15 cellular contexts compared by ENCODE assay signal in genomic region chr2:223057545-223057944, GRCh38. TPM values are rescaled to one million over a fixed set of nuclear protein-coding genes. Genes with fewer than 3 reads are reported as not detected.
DNase-seq lines count a peak whose midpoint lies in the region; ATAC-seq and TF ChIP-seq lines count a peak whose summit lies in the region.
"Had no signal": no experiment of that assay in that cellular context is flagged by ENCODE, and none has a peak within 500 bp of the region (broad histone marks: within the 10 kb centered on the region; RNA-seq: fewer than 3 reads in every experiment).

No MANE protein-coding gene starts in this region.

- H3K9me3 Mint-ChIP-seq in nephron, result no peaks in the 10 kb centered on the region
- H3K9me3 Mint-ChIP-seq: stimulated activated effector memory CD8-positive, alpha-beta T cell treated with anti-CD3 and anti-CD28 coated beads, Interleukin-12 subunit alpha, Interleukin-12 subunit beta, amount 100 ng/mL, for 72 hours had no signal

- DNase-seq in NCI-H2227 (lab: John Stamatoyannopoulos, UW; ENCODE audit: unreplicated experiment), result peak; percentile 43
- DNase-seq in coronary artery (ENCODE audit: low spot score), result no peak
- DNase-seq in suprapubic skin (ENCODE audit: low spot score in 2 of 2), result no peak
- DNase-seq in NCI-H1694 (lab: John Stamatoyannopoulos, UW), result no peak
- DNase-seq: hippocampal formation; lower lobe of right lung; stimulated activated CD4-positive, alpha-beta T cell treated with anti-CD3 and anti-CD28 coated beads, Interleukin-4, amount 100 ng/mL, for 1 hour had no signal

- TF ChIP-seq CTCF in coronary artery (IDR thresholded peaks at IDR 0.05) (no peak), nephron (IDR thresholded peaks at IDR 0.05; ENCODE audit: unreplicated experiment in 3 of 3) (no peak), suprapubic skin (IDR thresholded peaks at IDR 0.05) (no peak)

- peaks cover 16% of the 10 kb centered on the region for H3K36me3 Mint-ChIP-seq in nephron (ENCODE audit: low read depth)
- H3K36me3 Mint-ChIP-seq: CD14-positive monocyte; stimulated activated effector memory CD8-positive, alpha-beta T cell treated with anti-CD3 and anti-CD28 coated beads, Interleukin-12 subunit alpha, Interleukin-12 subunit beta, amount 100 ng/mL, for 72 hours had no signal

- TF ChIP-seq POLR2A in suprapubic skin (IDR thresholded peaks at IDR 0.05), result no peak

- peaks cover 68% of the 10 kb centered on the region for H3K4me1 Mint-ChIP-seq in nephron
- H3K4me1 Mint-ChIP-seq: stimulated activated effector memory CD8-positive, alpha-beta T cell treated with anti-CD3 and anti-CD28 coated beads, Interleukin-12 subunit alpha, Interleukin-12 subunit beta, amount 100 ng/mL, for 72 hours had no signal

- H3K27me3 Mint-ChIP-seq in nephron (ENCODE audit: low read depth), result peaks cover 4% of the 10 kb centered on the region

- H3K27ac ChIP-seq in coronary artery (peak overlapping the region; percentile 60 to 76), suprapubic skin (peak overlapping the region; percentile 83)
- H3K27ac ChIP-seq: lower lobe of right lung had no signal

- peak overlapping the region; percentile 15 to 42 (median 16) for H3K4me3 Mint-ChIP-seq in nephron
- H3K4me3 Mint-ChIP-seq: CD14-positive monocyte; stimulated activated effector memory CD8-positive, alpha-beta T cell treated with anti-CD3 and anti-CD28 coated beads, Interleukin-12 subunit alpha, Interleukin-12 subunit beta, amount 100 ng/mL, for 72 hours had no signal

- H3K27me3 ChIP-seq in suprapubic skin, result peaks cover 6% of the 10 kb centered on the region

- no peaks in the 10 kb centered on the region for H3K36me3 ChIP-seq in suprapubic skin
- H3K36me3 ChIP-seq: lower lobe of right lung had no signal

- H3K4me3 ChIP-seq in coronary artery (no peak overlapping the region), suprapubic skin (no peak overlapping the region)
- H3K4me3 ChIP-seq: lower lobe of right lung had no signal

- H3K9me3 ChIP-seq in suprapubic skin, result no peaks in the 10 kb centered on the region
- H3K9me3 ChIP-seq: lower lobe of right lung had no signal

- no peak for TF ChIP-seq EP300 in suprapubic skin (IDR thresholded peaks at IDR 0.05)

- peak overlapping the region; percentile 93 to 97 (median 95) for H3K27ac Mint-ChIP-seq in nephron
- H3K27ac Mint-ChIP-seq: CD14-positive monocyte; stimulated activated effector memory CD8-positive, alpha-beta T cell treated with anti-CD3 and anti-CD28 coated beads, Interleukin-12 subunit alpha, Interleukin-12 subunit beta, amount 100 ng/mL, for 72 hours had no signal

- ATAC-seq in GM18511 (IDR thresholded peaks at IDR 0.05; ENCODE audit: unreplicated experiment) (no peak), HG03095 (IDR thresholded peaks at IDR 0.05; ENCODE audit: unreplicated experiment) (no peak)
- ATAC-seq: lower lobe of right lung; stimulated activated effector memory CD8-positive, alpha-beta T cell treated with anti-CD3 and anti-CD28 coated beads, Interleukin-12 subunit alpha, Interleukin-12 subunit beta, amount 100 ng/mL, for 72 hours had no signal

- WGBS in suprapubic skin, result 84% methylated on average over 3 of the region's 3 CpGs

- H3K4me1 ChIP-seq in suprapubic skin, result peaks cover 19% of the 10 kb centered on the region

RNA-seq across cellular contexts. Expression of gene KCNE4, which starts 5.6 kb away (rescaled TPM):
- total RNA-seq in suprapubic skin, result 1 to 10 TPM in 3 of 4 donors, under 1 TPM in 1; 0.64 to 2.4 (median 2.1) TPM
- total RNA-seq: activated CD8-positive, alpha-beta memory T cell treated with anti-CD3 and anti-CD28 coated beads for 36 hours; G401; MCF 10A had no signal
